ENCODE assay signal across 1 cellular context in genomic region chr17:48893646-48894508, GRCh38.
TF ChIP-seq lines count a peak whose summit lies in the region.

No MANE protein-coding gene starts in this region.

TF ChIP-seq in IMR-90, 13 proteins besides CTCF, POLR2A, EP300 and RAD21:
- TF ChIP-seq CEBPB (IDR thresholded peaks at IDR 0.05; ENCODE audit: low read depth, low read length) (no peak), MAFK (IDR thresholded peaks at IDR 0.05; ENCODE audit: low read depth, low read length) (peak; percentile 67), MXI1 (IDR thresholded peaks at IDR 0.05; ENCODE audit: borderline replicate concordance, low read depth, low read length) (no peak), BHLHE40 (IDR thresholded peaks at IDR 0.05; ENCODE audit: low read depth, low read length) (no peak), NFE2L2 (IDR thresholded peaks at IDR 0.05; ENCODE audit: low read depth, low read length) (no peak), CHD1 (IDR thresholded peaks at IDR 0.05; ENCODE audit: low read depth, low read length) (no peak)
